21 cellular contexts compared by ENCODE assay signal in the genomic region with DNA sequence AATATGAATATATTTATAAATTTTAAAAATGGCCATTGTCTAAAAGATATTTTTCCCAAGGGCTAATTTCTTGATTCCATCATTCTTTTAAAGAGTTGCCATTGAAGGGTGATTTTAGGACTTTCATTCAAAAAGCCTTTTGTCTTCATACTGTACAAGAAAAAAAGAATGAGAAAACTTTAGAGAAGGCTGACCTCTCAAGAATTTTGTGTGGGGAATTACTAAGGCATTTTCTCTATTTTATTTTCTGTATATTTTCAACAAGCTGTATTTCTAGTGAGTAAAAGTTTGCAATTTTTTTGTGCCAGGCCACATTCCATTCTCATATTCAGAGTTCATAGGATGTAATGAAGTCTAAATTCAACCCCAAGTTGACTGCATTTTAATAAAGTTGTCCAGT.
"Had no signal": no experiment of that assay in that cellular context is flagged by ENCODE, and none has a peak within 500 bp of the region (broad histone marks: within the 10 kb centered on the region; RNA-seq: fewer than 3 reads in every experiment).

No MANE protein-coding gene starts in this region.

- DNase-seq: natural killer cell; occipital lobe; ovary; posterior cingulate gyrus; psoas muscle; right cardiac atrium; right lobe of liver; sigmoid colon; small intestine; stimulated activated CD4-positive, alpha-beta T cell treated with anti-CD3 and anti-CD28 coated beads, Interleukin-15, amount 100 ng/mL, for 24 hours; stimulated activated CD4-positive, alpha-beta T cell treated with anti-CD3 and anti-CD28 coated beads, Interleukin-2, amount 100 ng/mL, for 24 hours; stimulated activated CD4-positive, alpha-beta T cell treated with anti-CD3 and anti-CD28 coated beads, Interleukin-2, amount 100 ng/mL, for 48 hours; stimulated activated CD4-positive, alpha-beta T cell treated with anti-CD3 and anti-CD28 coated beads, Interleukin-4, amount 100 ng/mL, for 24 hours; stimulated activated naive B cell treated with anti-CD40 and anti-IgM and Interleukin-4, amounts not matched to agents 10 μg/mL and 1 μg/mL and 100 μg/mL, for 72 hours; stimulated activated naive CD4-positive, alpha-beta T cell treated with Interleukin-2 at 50 U/mL for 16 hours; stomach; thyroid gland; trophoblast cell; upper lobe of left lung had no signal

- FAIRE-seq: urothelium cell line had no signal

- ATAC-seq: natural killer cell; psoas muscle; right cardiac atrium; right lobe of liver; stimulated activated effector memory CD8-positive, alpha-beta T cell treated with anti-CD3 and anti-CD28 coated beads, Interleukin-12 subunit alpha, Interleukin-12 subunit beta, amount 100 ng/mL, for 72 hours; stimulated activated naive B cell treated with anti-CD40 and anti-IgM and Interleukin-4, amounts not matched to agents 10 μg/mL and 1 μg/mL and 100 μg/mL, for 72 hours had no signal
